ENCODE assay signal across 22 cellular contexts in genomic region chr16:4338125-4338582, GRCh38. TPM values are rescaled to one million over a fixed set of nuclear protein-coding genes. Genes with fewer than 3 reads are reported as not detected.
A peak's percentile ranks its signal among the peaks of the same experiment; 100 is the strongest.
DNase-seq lines count a peak whose midpoint lies in the region; ATAC-seq and TF ChIP-seq lines count a peak whose summit lies in the region.
"Had no signal": no experiment of that assay in that cellular context is flagged by ENCODE, and none has a peak within 500 bp of the region (broad histone marks: within the 10 kb centered on the region; RNA-seq: fewer than 3 reads in every experiment).

No MANE protein-coding gene starts in this region.

- DNase-seq in AG04449 (ENCODE audit: low read depth, low spot score) (no peak), ascending aorta (ENCODE audit: low spot score in 2 of 2) (no peak), mesenchymal stem cell (no peak), A172 (ENCODE audit: low spot score) (no peak), NCI-H345 treated with DMSO at 0.1 percent for 48 hours (lab: John Stamatoyannopoulos, UW; ENCODE audit: unreplicated experiment) (no peak)
- DNase-seq: activated naive CD4-positive, alpha-beta T cell treated with Interleukin-2 at 50 U/mL for 16 hours; activated T-cell treated with anti-CD3 and anti-CD28 coated beads, Interleukin-2, amount 50 U/mL, for 24 hours; anterior cingulate cortex; cerebellar nuclear complex; COR-L47; EL; KG1; mesendoderm; naive B cell; NCI-H187 treated with DMSO at 0.1 percent for 48 hours had no signal

- H3K4me3 ChIP-seq in AG04449 (ENCODE audit: low read depth, low read length), result no peak overlapping the region
- H3K4me3 ChIP-seq in DOHH2 (ENCODE audit: low read length), result no peak overlapping the region
- no peak overlapping the region for H3K4me3 ChIP-seq in ascending aorta
- no peak overlapping the region for H3K4me3 ChIP-seq in mesenchymal stem cell (ENCODE audit: insufficient read depth in 1 of 2, low read depth in 1 of 2, low read length in 2 of 2)
- H3K4me3 ChIP-seq: gastroesophageal sphincter, sigmoid colon, thoracic aorta had no signal

- H3K9me3 ChIP-seq in DOHH2 (ENCODE audit: control insufficient read depth, insufficient read depth, low read length), result no peaks in the 10 kb centered on the region
- H3K9me3 ChIP-seq in ascending aorta, result no peaks in the 10 kb centered on the region
- H3K9me3 ChIP-seq in mesenchymal stem cell (ENCODE audit: control insufficient read depth, low read length), result no peaks in the 10 kb centered on the region
- H3K9me3 ChIP-seq: gastroesophageal sphincter, sigmoid colon, thoracic aorta had no signal

- ATAC-seq in HG03108 (IDR thresholded peaks at IDR 0.05; ENCODE audit: unreplicated experiment) (no peak), GM21526 (IDR thresholded peaks at IDR 0.05; ENCODE audit: low FRiP score, unreplicated experiment) (no peak)
- ATAC-seq: esophagus mucosa, gastroesophageal sphincter had no signal

- no peaks in the 10 kb centered on the region for H3K27me3 ChIP-seq in DOHH2 (ENCODE audit: control insufficient read depth, low read length)
- H3K27me3 ChIP-seq in ascending aorta, result no peaks in the 10 kb centered on the region
- H3K27me3 ChIP-seq in mesenchymal stem cell (ENCODE audit: control insufficient read depth in 1 of 2, insufficient read depth in 1 of 2, low read length in 2 of 2), result no peaks in the 10 kb centered on the region
- H3K27me3 ChIP-seq: gastroesophageal sphincter, sigmoid colon had no signal

- H3K4me1 ChIP-seq in DOHH2 (ENCODE audit: control insufficient read depth, low read length), result no peaks in the 10 kb centered on the region
- H3K4me1 ChIP-seq in ascending aorta, result peaks cover 0 to 6% of the 10 kb centered on the region in 2 donors
- peaks cover 21% of the 10 kb centered on the region for H3K4me1 ChIP-seq in mesenchymal stem cell (ENCODE audit: control insufficient read depth, insufficient read depth, low read depth, low read length)

- H4K91ac ChIP-seq in mesenchymal stem cell (ENCODE audit: low read length), result peak overlapping the region; percentile 47

- H3F3A ChIP-seq in DOHH2 (ENCODE audit: control insufficient read depth, insufficient read depth), result no peaks in the 10 kb centered on the region

- no peak overlapping the region for H3K23ac ChIP-seq in mesenchymal stem cell (ENCODE audit: low read length in 2 of 2)

- H3K79me1 ChIP-seq in mesenchymal stem cell (replicated peaks; ENCODE audit: low read length, poor library complexity, severe bottlenecking), result peaks cover 63% of the 10 kb centered on the region

- no peak overlapping the region for H2AK5ac ChIP-seq in mesenchymal stem cell (ENCODE audit: low read length, severe bottlenecking)

- no peak overlapping the region for H2BK120ac ChIP-seq in mesenchymal stem cell (ENCODE audit: low read depth, low read length)

- H3K18ac ChIP-seq in mesenchymal stem cell (ENCODE audit: low read depth in 1 of 2, low read length in 2 of 2), result no peak overlapping the region

- H3K14ac ChIP-seq in mesenchymal stem cell (ENCODE audit: low read length in 2 of 2), result no peak overlapping the region

- peaks cover 26% of the 10 kb centered on the region for H3K36me3 ChIP-seq in DOHH2 (ENCODE audit: control insufficient read depth, low read length)
- H3K36me3 ChIP-seq in ascending aorta, result peaks cover 57 to 68% of the 10 kb centered on the region in 2 donors
- peaks cover 65 to 83% of the 10 kb centered on the region in 2 experiments for H3K36me3 ChIP-seq in mesenchymal stem cell (ENCODE audit: control insufficient read depth in 1 of 2, insufficient read depth in 2 of 2, low read depth in 1 of 2, low read length in 2 of 2)

- no peak overlapping the region for H3K9ac ChIP-seq in mesenchymal stem cell (ENCODE audit: low read length)

- peak overlapping the region; percentile 15 for H4K8ac ChIP-seq in mesenchymal stem cell (ENCODE audit: low read length)

- H3K9me2 ChIP-seq in DOHH2 (replicated peaks; ENCODE audit: control insufficient read depth, low read length), result no peaks in the 10 kb centered on the region

- POLR2A ChIA-PET in AG04449 (lab: Yijun Ruan, JAX), result no interaction called here

- 88% methylated on average over 12 of the region's 12 CpGs for WGBS in mesenchymal stem cell

- H3K4me2 ChIP-seq in DOHH2 (ENCODE audit: low read length), result no peak overlapping the region
- H3K4me2 ChIP-seq in mesenchymal stem cell (ENCODE audit: low read length, poor library complexity, severe bottlenecking), result no peak overlapping the region

- H3K79me2 ChIP-seq in DOHH2 (ENCODE audit: control insufficient read depth, low read length), result peaks cover 8% of the 10 kb centered on the region

- H2BK5ac ChIP-seq in mesenchymal stem cell (ENCODE audit: low read depth, low read length, poor library complexity, severe bottlenecking), result no peak overlapping the region

- TF ChIP-seq CTCF in AG04449 (IDR thresholded peaks at IDR 0.05; ENCODE audit: insufficient read depth, low read length, missing control alignments) (peak; percentile 7), DOHH2 (IDR thresholded peaks at IDR 0.05; ENCODE audit: low read depth, low read length, poor library complexity, severe bottlenecking) (peak; percentile 23), ascending aorta (IDR thresholded peaks at IDR 0.05) (no peak)

- CTCF ChIA-PET in AG04449 (lab: Yijun Ruan, JAX), result interaction anchor here (1.3 to 9.9 kb wide), 5 partner anchors 8 to 64 kb away, joined by 4 to 94 read pairs (median 5); no protein-coding TSS in a partner anchor

- no peaks in the 10 kb centered on the region for H4K20me1 ChIP-seq in DOHH2 (ENCODE audit: control insufficient read depth, insufficient read depth, low read depth, low read length)

- H3K27ac ChIP-seq in DOHH2 (ENCODE audit: low read depth, low read length) (no peak overlapping the region), ascending aorta (peak overlapping the region; percentile 32 to 59), mesenchymal stem cell (ENCODE audit: low read length, poor library complexity, severe bottlenecking) (no peak overlapping the region)
- H3K27ac ChIP-seq: sigmoid colon had no signal

- no peak overlapping the region for H2BK12ac ChIP-seq in mesenchymal stem cell (ENCODE audit: low read length in 2 of 2)

- H3K4ac ChIP-seq in mesenchymal stem cell (ENCODE audit: low read depth in 1 of 2, low read length in 2 of 2), result no peak overlapping the region

- intact Hi-C loops in ascending aorta (cut with DNase I), result no loop called here

- H2BK15ac ChIP-seq in mesenchymal stem cell (ENCODE audit: low read depth, poor library complexity, severe bottlenecking), result no peak overlapping the region

- no peak overlapping the region for H2AFZ ChIP-seq in mesenchymal stem cell (ENCODE audit: low read depth, low read length)

RNA-seq across cellular contexts. Expression of gene PAM16, which starts 13.0 kb away (rescaled TPM):
- total RNA-seq in ascending aorta, result 26.6 TPM
- 39.3 TPM for polyA plus RNA-seq in mesenchymal stem cell (2013, experiment 1 of 2)
- 43.3 TPM for polyA plus RNA-seq in mesenchymal stem cell (2013, experiment 2 of 2)
- total RNA-seq in A172 (2014; rRNA removed; shearing (Covaris generic)), result 46.8 and 116 TPM in 2 replicates

RNA-seq across cellular contexts. Expression of gene GLIS2, which starts 22.3 kb away (rescaled TPM):
- total RNA-seq in ascending aorta, result 16.8 TPM
- polyA plus RNA-seq in mesenchymal stem cell (2013, experiment 1 of 2), result 20.9 TPM
- polyA plus RNA-seq in mesenchymal stem cell (2013, experiment 2 of 2), result 19.9 TPM
- 3.2 and 5.7 TPM in 2 replicates for total RNA-seq in A172 (2014; rRNA removed; shearing (Covaris generic))

RNA-seq across cellular contexts. Expression of gene VASN, which starts 33.5 kb away (rescaled TPM):
- total RNA-seq in ascending aorta, result 218 TPM
- polyA plus RNA-seq in mesenchymal stem cell (2013, experiment 1 of 2), result 127 TPM
- polyA plus RNA-seq in mesenchymal stem cell (2013, experiment 2 of 2), result 127 TPM
- total RNA-seq in A172 (2014; rRNA removed; shearing (Covaris generic)), result 87.4 and 100 TPM in 2 replicates

Comparison
In these comparisons a context has a peak if more than half of its experiments do, and no peak if none do; other contexts are left out.
1. CTCF ChIP-seq: peak in AG04449 (single experiment) and DOHH2 (single experiment); none in ascending aorta (0 of 3).
2. H3K27ac ChIP-seq: peak in ascending aorta (2 of 2); none in DOHH2 (single experiment) and mesenchymal stem cell (single experiment).